18 cellular contexts compared by ENCODE assay signal in genomic region chr13:74305876-74306275, GRCh38.
DNase-seq lines count a peak whose midpoint lies in the region; ATAC-seq, FAIRE-seq and TF ChIP-seq lines count a peak whose summit lies in the region.
"Had no signal": no experiment of that assay in that cellular context is flagged by ENCODE, and none has a peak within 500 bp of the region (broad histone marks: within the 10 kb centered on the region; RNA-seq: fewer than 3 reads in every experiment).

No MANE protein-coding gene starts in this region.

- H3K4me3 ChIP-seq in SK-N-SH (ENCODE audit: low read depth in 2 of 2, low read length in 1 of 2): peak overlapping the region in 1 of 2 experiments; percentile 31; a peak in 1 of 4 replicates
- H3K4me3 ChIP-seq in endodermal cell (ENCODE audit: low read length): no peak overlapping the region

- no peaks in the 10 kb centered on the region for H3K79me2 ChIP-seq in SK-N-SH (ENCODE audit: insufficient read depth)

- no peak overlapping the region for H2AFZ ChIP-seq in SK-N-SH (ENCODE audit: low read depth)

- TF ChIP-seq CTCF in SK-N-SH (IDR thresholded peaks at IDR 0.05) (no peak), endodermal cell (conservative IDR thresholded peaks at IDR 0.05) (no peak), osteocyte (IDR thresholded peaks at IDR 0.05) (no peak)

- no peaks in the 10 kb centered on the region for H3K9me3 ChIP-seq in SK-N-SH
- no peaks in the 10 kb centered on the region for H3K9me3 ChIP-seq in endodermal cell (ENCODE audit: control insufficient read depth, low read length)

- ATAC-seq in Right ventricle myocardium superior (ENCODE audit: poor library complexity): peak; percentile 55
- no peak for ATAC-seq in Right ventricle myocardium inferior
- no peak for ATAC-seq in HG03196 (IDR thresholded peaks at IDR 0.05; ENCODE audit: unreplicated experiment)
- ATAC-seq in GM18520 (IDR thresholded peaks at IDR 0.05; ENCODE audit: unreplicated experiment): no peak
- ATAC-seq: esophagus mucosa had no signal

- H3K27me3 Mint-ChIP-seq in endodermal cell (ENCODE audit: insufficient read depth) (no peaks in the 10 kb centered on the region), osteocyte (ENCODE audit: unreplicated experiment) (no peaks in the 10 kb centered on the region)
- H3K27me3 Mint-ChIP-seq: CD4-positive, alpha-beta memory T cell had no signal

- no peaks in the 10 kb centered on the region for H3F3A ChIP-seq in SK-N-SH (replicated peaks; ENCODE audit: insufficient read depth)

- H3K36me3 ChIP-seq in SK-N-SH (replicated peaks in 1 of 2; ENCODE audit: control insufficient read depth in 1 of 2, insufficient read depth in 2 of 2, low read length in 1 of 2) (no peaks in the 10 kb centered on the region), endodermal cell (ENCODE audit: control insufficient read depth, insufficient read depth, low read length) (no peaks in the 10 kb centered on the region)

- no peaks in the 10 kb centered on the region for H3K9me2 ChIP-seq in SK-N-SH

- H3K9ac ChIP-seq in SK-N-SH (no peak overlapping the region), endodermal cell (ENCODE audit: extremely low read depth, low read length, poor library complexity, severe bottlenecking) (no peak overlapping the region)

- CTCF ChIA-PET in SK-N-SH (lab: Yijun Ruan, JAX): interaction anchor here (1.2 to 2.5 kb wide), 3 partner anchors 17 to 914 kb away, joined by 4 to 15 read pairs (median 4); no protein-coding TSS in a partner anchor

- H3K4me1 ChIP-seq in SK-N-SH (ENCODE audit: control insufficient read depth in 1 of 2, insufficient read depth in 2 of 2, low read depth in 1 of 2, low read length in 1 of 2): peaks cover 0 to 18% of the 10 kb centered on the region in 2 experiments; a peak in 3 of 4 replicates
- peaks cover 4% of the 10 kb centered on the region for H3K4me1 ChIP-seq in endodermal cell (ENCODE audit: control insufficient read depth, insufficient read depth, low read length)

- 17% methylated on average over 3 of the region's 3 CpGs for WGBS in SK-N-SH (ENCODE audit: low lambda C conversion rate)
- 27 to 39% methylated on average over 3 of the region's 3 CpGs for WGBS in endodermal cell (ENCODE audit: insufficient coverage in 1 of 2, insufficient read length in 1 of 2), 2 experiments

- no peak overlapping the region for H3K4me2 ChIP-seq in SK-N-SH

- POLR2A ChIA-PET in SK-N-SH (lab: Yijun Ruan, JAX): interaction anchor here (1.2 to 1.3 kb wide), 2 partner anchors 16 to 19 kb away, joined by 3 read pairs; no protein-coding TSS in a partner anchor

- H3K36me3 Mint-ChIP-seq in endodermal cell (ENCODE audit: low read depth): no peaks in the 10 kb centered on the region
- H3K36me3 Mint-ChIP-seq in osteocyte (ENCODE audit: unreplicated experiment): no peaks in the 10 kb centered on the region

- H3K4me3 Mint-ChIP-seq in endodermal cell (no peak overlapping the region), osteocyte (ENCODE audit: unreplicated experiment) (no peak overlapping the region)
- H3K4me3 Mint-ChIP-seq: CD4-positive, alpha-beta memory T cell had no signal

- no peak for TF ChIP-seq RAD21 in SK-N-SH (IDR thresholded peaks at IDR 0.05; ENCODE audit: low read length)

- intact Hi-C loops in Right ventricle myocardium superior (cut with DNase I): no loop called here
- intact Hi-C loops in Right ventricle myocardium inferior (cut with DNase I): no loop called here

- no peak for FAIRE-seq in frontal cortex (lab: Jason Lieb, UNC)
- FAIRE-seq: astrocyte, H54, keratinocyte had no signal

- H3K9me3 Mint-ChIP-seq in endodermal cell (no peaks in the 10 kb centered on the region), osteocyte (ENCODE audit: unreplicated experiment) (no peaks in the 10 kb centered on the region)

- H3K27ac Mint-ChIP-seq in endodermal cell: no peak overlapping the region
- H3K27ac Mint-ChIP-seq in osteocyte (ENCODE audit: unreplicated experiment): peak overlapping the region; percentile 56

- TF ChIP-seq EP300 in SK-N-SH (IDR thresholded peaks at IDR 0.05; ENCODE audit: borderline replicate concordance in 1 of 2, low read depth in 1 of 2, low read length in 1 of 2): no peak

- DNase-seq in Right ventricle myocardium superior (no peak), Right ventricle myocardium inferior (ENCODE audit: missing footprints) (no peak), SK-N-SH (no peak), endodermal cell (peak; percentile 58), osteocyte (ENCODE audit: extremely low spot score, unreplicated experiment) (no peak), frontal cortex (ENCODE audit: low spot score in 2 of 2) (no peak)
- DNase-seq: activated CD4-positive, CD25-positive, alpha-beta regulatory T cell treated with anti-CD3 and anti-CD28 coated beads, Interleukin-2, amount 50 U/mL, for 72 hours; activated gamma-delta T cell treated with Interleukin-2 at 50 U/mL for 16 hours; glutamatergic neuron; NCI-H2171; substantia nigra had no signal

- H3K4me1 Mint-ChIP-seq in endodermal cell: peaks cover 9% of the 10 kb centered on the region
- peaks cover 19% of the 10 kb centered on the region for H3K4me1 Mint-ChIP-seq in osteocyte (ENCODE audit: unreplicated experiment)

- H3K27ac ChIP-seq in SK-N-SH (ENCODE audit: low read depth in 2 of 2, low read length in 1 of 2): peak overlapping the region in 1 of 2 experiments; percentile 85; a peak in 2 of 4 replicates
- no peak overlapping the region for H3K27ac ChIP-seq in endodermal cell (ENCODE audit: low read depth, low read length)

- H3K27me3 ChIP-seq in SK-N-SH (ENCODE audit: insufficient read depth) (no peaks in the 10 kb centered on the region), endodermal cell (ENCODE audit: control insufficient read depth, insufficient read depth, low read length, poor library complexity, severe bottlenecking) (no peaks in the 10 kb centered on the region)

- no peaks in the 10 kb centered on the region for H4K20me1 ChIP-seq in SK-N-SH (ENCODE audit: insufficient read depth)

TF ChIP-seq in SK-N-SH, 30 proteins besides CTCF, POLR2A, EP300 and RAD21:
- TF ChIP-seq TEAD4 (IDR thresholded peaks at IDR 0.05; ENCODE audit: borderline replicate concordance, insufficient read depth) (no peak), SIN3A (IDR thresholded peaks at IDR 0.05; ENCODE audit: borderline replicate concordance, low read depth, low read length) (no peak), MXI1 (IDR thresholded peaks at IDR 0.05; ENCODE audit: low read depth, low read length) (0 out of 2 replicates have a peak, but pooled peaks have one; percentile 14), POLR2AphosphoS5 (IDR thresholded peaks at IDR 0.05; ENCODE audit: low read depth, low read length) (no peak), TCF12 (IDR thresholded peaks at IDR 0.05) (no peak)
- TF ChIP-seq, protein P1, sequence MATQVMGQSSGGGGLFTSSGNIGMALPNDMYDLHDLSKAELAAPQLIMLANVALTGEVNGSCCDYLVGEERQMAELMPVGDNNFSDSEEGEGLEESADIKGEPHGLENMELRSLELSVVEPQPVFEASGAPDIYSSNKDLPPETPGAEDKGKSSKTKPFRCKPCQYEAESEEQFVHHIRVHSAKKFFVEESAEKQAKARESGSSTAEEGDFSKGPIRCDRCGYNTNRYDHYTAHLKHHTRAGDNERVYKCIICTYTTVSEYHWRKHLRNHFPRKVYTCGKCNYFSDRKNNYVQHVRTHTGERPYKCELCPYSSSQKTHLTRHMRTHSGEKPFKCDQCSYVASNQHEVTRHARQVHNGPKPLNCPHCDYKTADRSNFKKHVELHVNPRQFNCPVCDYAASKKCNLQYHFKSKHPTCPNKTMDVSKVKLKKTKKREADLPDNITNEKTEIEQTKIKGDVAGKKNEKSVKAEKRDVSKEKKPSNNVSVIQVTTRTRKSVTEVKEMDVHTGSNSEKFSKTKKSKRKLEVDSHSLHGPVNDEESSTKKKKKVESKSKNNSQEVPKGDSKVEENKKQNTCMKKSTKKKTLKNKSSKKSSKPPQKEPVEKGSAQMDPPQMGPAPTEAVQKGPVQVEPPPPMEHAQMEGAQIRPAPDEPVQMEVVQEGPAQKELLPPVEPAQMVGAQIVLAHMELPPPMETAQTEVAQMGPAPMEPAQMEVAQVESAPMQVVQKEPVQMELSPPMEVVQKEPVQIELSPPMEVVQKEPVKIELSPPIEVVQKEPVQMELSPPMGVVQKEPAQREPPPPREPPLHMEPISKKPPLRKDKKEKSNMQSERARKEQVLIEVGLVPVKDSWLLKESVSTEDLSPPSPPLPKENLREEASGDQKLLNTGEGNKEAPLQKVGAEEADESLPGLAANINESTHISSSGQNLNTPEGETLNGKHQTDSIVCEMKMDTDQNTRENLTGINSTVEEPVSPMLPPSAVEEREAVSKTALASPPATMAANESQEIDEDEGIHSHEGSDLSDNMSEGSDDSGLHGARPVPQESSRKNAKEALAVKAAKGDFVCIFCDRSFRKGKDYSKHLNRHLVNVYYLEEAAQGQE (IDR thresholded peaks at IDR 0.05; ENCODE audit: low read depth, low read length): no peak
